In the genomic region with DNA sequence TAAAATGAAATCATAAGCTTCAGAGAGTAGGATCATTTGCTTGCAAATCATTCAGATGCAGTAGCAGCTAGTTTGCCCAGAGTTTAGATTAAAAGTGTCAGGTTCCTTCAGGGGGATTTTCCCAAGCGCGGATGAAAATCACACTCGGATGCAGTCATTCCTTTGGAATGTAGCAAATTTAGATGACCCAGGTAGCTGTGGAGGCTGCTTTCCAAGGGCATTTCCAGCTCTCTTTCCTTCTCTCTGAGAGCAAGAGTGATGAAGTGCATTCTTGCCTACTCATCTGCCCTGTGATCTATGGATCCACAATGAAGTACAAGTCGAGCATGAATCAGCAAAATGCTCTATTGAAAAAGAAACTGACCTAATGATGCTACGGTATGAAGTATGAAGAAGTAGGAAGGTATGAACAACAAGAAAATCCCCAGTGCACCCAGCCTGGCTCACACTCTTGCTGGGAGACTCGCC, we compare ENCODE assay signal across 9 cellular contexts.
A peak's percentile ranks its signal among the peaks of the same experiment; 100 is the strongest.
DNase-seq lines count a peak whose midpoint lies in the region; ATAC-seq, FAIRE-seq and TF ChIP-seq lines count a peak whose summit lies in the region.
"Had no signal": no experiment of that assay in that cellular context is flagged by ENCODE, and none has a peak within 500 bp of the region (broad histone marks: within the 10 kb centered on the region; RNA-seq: fewer than 3 reads in every experiment).

No MANE protein-coding gene starts in this region.

- H3K27ac ChIP-seq in cardiac muscle cell = no peak overlapping the region
- peak overlapping the region; percentile 47 for H3K27ac ChIP-seq in iPS-18a (ENCODE audit: low read length)

- H3K36me3 ChIP-seq in cardiac muscle cell = no peaks in the 10 kb centered on the region
- H3K36me3 ChIP-seq in iPS-18a (ENCODE audit: control insufficient read depth, low read depth, low read length) = no peaks in the 10 kb centered on the region

- peak; percentile 89 for FAIRE-seq in urothelium cell line (lab: Jason Lieb, UNC)

- no peak overlapping the region for H3K4me3 ChIP-seq in cardiac muscle cell
- H3K4me3 ChIP-seq in iPS-18a (ENCODE audit: low read length) = no peak overlapping the region

- no peak for TF ChIP-seq CTCF in cardiac muscle cell (IDR thresholded peaks at IDR 0.05; ENCODE audit: low read depth, low read length)

- intact Hi-C loops in Right ventricle myocardium superior (cut with DNase I) = no loop called here

- ATAC-seq in Right ventricle myocardium superior (ENCODE audit: poor library complexity) (no peak), GM19395 (IDR thresholded peaks at IDR 0.05; ENCODE audit: unreplicated experiment) (no peak)

- H3K27me3 ChIP-seq in cardiac muscle cell = no peaks in the 10 kb centered on the region
- H3K27me3 ChIP-seq in iPS-18a (ENCODE audit: control insufficient read depth, insufficient read depth, low read length) = no peaks in the 10 kb centered on the region

- DNase-seq in cardiac muscle cell (ENCODE audit: low read depth in 1 of 2, low spot score in 1 of 2) = peak; percentile 11 to 64
- no peak for DNase-seq in Right ventricle myocardium superior
- DNase-seq in amniotic stem cell (lab: John Stamatoyannopoulos, UW) = peak; percentile 63
- peak; percentile 80 for DNase-seq in urothelium cell line (ENCODE audit: low spot score)
- DNase-seq in activated CD4-positive, CD25-positive, alpha-beta regulatory T cell treated with anti-CD3 and anti-CD28 coated beads, Interleukin-2, amount 50 U/mL, for 72 hours = no peak
- DNase-seq in stimulated activated CD8-positive, alpha-beta memory T cell treated with anti-CD3 and anti-CD28 coated beads, Interleukin-4, amount 100 ng/mL, for 48 hours = no peak
- DNase-seq: activated naive CD4-positive, alpha-beta T cell treated with Interleukin-2 at 50 U/mL for 16 hours had no signal

- no peak overlapping the region for H3K9ac ChIP-seq in iPS-18a (ENCODE audit: low read length)

- H3K4me1 ChIP-seq in cardiac muscle cell (ENCODE audit: low read depth) (no peaks in the 10 kb centered on the region), iPS-18a (ENCODE audit: control insufficient read depth, low read depth, low read length) (peaks cover 10% of the 10 kb centered on the region)

- no peaks in the 10 kb centered on the region for H3K9me3 ChIP-seq in cardiac muscle cell (ENCODE audit: low read depth)
- no peaks in the 10 kb centered on the region for H3K9me3 ChIP-seq in iPS-18a (ENCODE audit: control insufficient read depth, low read depth, low read length)

Comparison
In these comparisons a context has a peak if more than half of its experiments do, and no peak if none do; other contexts are left out.
1. DNase-seq: peak in cardiac muscle cell (2 of 2), amniotic stem cell (single experiment) and urothelium cell line (single experiment); none in Right ventricle myocardium superior (single experiment), activated CD4-positive, CD25-positive, alpha-beta regulatory T cell treated with anti-CD3 and anti-CD28 coated beads, Interleukin-2, amount 50 U/mL, for 72 hours (single experiment) and stimulated activated CD8-positive, alpha-beta memory T cell treated with anti-CD3 and anti-CD28 coated beads, Interleukin-4, amount 100 ng/mL, for 48 hours (single experiment).